11 cellular contexts compared by ENCODE assay signal in genomic region chr22:32802291-32802826, GRCh38. TPM values are rescaled to one million over a fixed set of nuclear protein-coding genes. Genes with fewer than 3 reads are reported as not detected.
DNase-seq lines count a peak whose midpoint lies in the region; ATAC-seq and TF ChIP-seq lines count a peak whose summit lies in the region.
"Had no signal": no experiment of that assay in that cellular context is flagged by ENCODE, and none has a peak within 500 bp of the region (broad histone marks: within the 10 kb centered on the region; RNA-seq: fewer than 3 reads in every experiment).

No MANE protein-coding gene starts in this region.

- peaks cover 10% of the 10 kb centered on the region for H3K27me3 Mint-ChIP-seq in osteocyte (ENCODE audit: unreplicated experiment)

- H3K4me1 ChIP-seq in RWPE2 (ENCODE audit: insufficient read depth, poor library complexity, severe bottlenecking) = peaks cover 17% of the 10 kb centered on the region

- TF ChIP-seq CTCF in AG09309 (IDR thresholded peaks at IDR 0.05; ENCODE audit: control insufficient read depth, insufficient read depth, low read depth, low read length, missing control alignments) = no peak
- TF ChIP-seq CTCF in RWPE2 (IDR thresholded peaks at IDR 0.05; ENCODE audit: poor library complexity, severe bottlenecking) = no peak
- TF ChIP-seq CTCF in foreskin fibroblast (IDR thresholded peaks at IDR 0.05; ENCODE audit: low read depth, low read length) = no peak
- TF ChIP-seq CTCF in osteocyte (IDR thresholded peaks at IDR 0.05) = no peak

- H3K36me3 Mint-ChIP-seq in osteocyte (ENCODE audit: unreplicated experiment) = no peaks in the 10 kb centered on the region

- H3K4me1 Mint-ChIP-seq in osteocyte (ENCODE audit: unreplicated experiment) = peaks cover 40% of the 10 kb centered on the region

- peak overlapping the region; percentile 77 for H3K4me3 Mint-ChIP-seq in osteocyte (ENCODE audit: unreplicated experiment)
- H3K4me3 Mint-ChIP-seq: dendritic cell treated with granulocyte-macrophage colony-stimulating factor and Interleukin-4, amounts not matched to agents 40 ng/mL and 50 ng/mL, for 4 days had no signal

- no peaks in the 10 kb centered on the region for H3K9me3 ChIP-seq in RWPE2 (ENCODE audit: severe bottlenecking)

- peak overlapping the region; percentile 92 for H3K4me3 ChIP-seq in AG09309 (ENCODE audit: control insufficient read depth, low read depth, low read length)
- peak overlapping the region; percentile 55 for H3K4me3 ChIP-seq in RWPE2 (ENCODE audit: severe bottlenecking)
- H3K4me3 ChIP-seq in foreskin fibroblast (ENCODE audit: low read depth in 1 of 2, low read length in 2 of 2) = peak overlapping the region; percentile 96 to 97

- DNase-seq in AG09309 (ENCODE audit: low read depth) = no peak
- DNase-seq in RWPE2 (ENCODE audit: low spot score) = no peak
- DNase-seq in foreskin fibroblast = peak in 1 of 2 donors; percentile 51
- no peak for DNase-seq in osteocyte (ENCODE audit: extremely low spot score, unreplicated experiment)
- DNase-seq in SKM-1 (lab: John Stamatoyannopoulos, UW; ENCODE audit: unreplicated experiment) = no peak
- DNase-seq in NCI-H2196 (lab: John Stamatoyannopoulos, UW; ENCODE audit: unreplicated experiment) = no peak
- DNase-seq: activated CD4-positive, CD25-positive, alpha-beta regulatory T cell treated with anti-CD3 and anti-CD28 coated beads, Interleukin-2, amount 50 U/mL, for 72 hours; NCI-H510A had no signal

- no peak for ATAC-seq in RWPE2 (ENCODE audit: low read depth)
- no peak for ATAC-seq in HG02798 (IDR thresholded peaks at IDR 0.05; ENCODE audit: poor library complexity, unreplicated experiment)
- no peak for ATAC-seq in HG03342 (IDR thresholded peaks at IDR 0.05; ENCODE audit: unreplicated experiment)

- H3K9me3 Mint-ChIP-seq in osteocyte (ENCODE audit: unreplicated experiment) = no peaks in the 10 kb centered on the region
- H3K9me3 Mint-ChIP-seq: dendritic cell treated with granulocyte-macrophage colony-stimulating factor and Interleukin-4, amounts not matched to agents 40 ng/mL and 50 ng/mL, for 4 days had no signal

- peak overlapping the region; percentile 56 for H3K27ac Mint-ChIP-seq in osteocyte (ENCODE audit: unreplicated experiment)
- H3K27ac Mint-ChIP-seq: dendritic cell treated with granulocyte-macrophage colony-stimulating factor and Interleukin-4, amounts not matched to agents 40 ng/mL and 50 ng/mL, for 4 days had no signal

- no peaks in the 10 kb centered on the region for H3K36me3 ChIP-seq in RWPE2 (ENCODE audit: low read depth)

- H3K27me3 ChIP-seq in RWPE2 (ENCODE audit: insufficient read depth, poor library complexity, severe bottlenecking) = no peaks in the 10 kb centered on the region

- peak overlapping the region; percentile 31 for H3K27ac ChIP-seq in RWPE2 (ENCODE audit: poor library complexity, severe bottlenecking)

RNA-seq across cellular contexts. Expression of gene TIMP3, which starts 0.9 kb away (rescaled TPM):
- total RNA-seq in osteocyte = 36.2 and 37.3 TPM in 2 replicates
